ENCODE assay signal across 1 cellular context in genomic region chr21:41166947-41167346, GRCh38.
TF ChIP-seq lines count a peak whose summit lies in the region.

No MANE protein-coding gene starts in this region.

TF ChIP-seq in GM23338, 12 proteins besides CTCF, POLR2A, EP300 and RAD21 (continued from another document):
- TF ChIP-seq, protein P1, sequence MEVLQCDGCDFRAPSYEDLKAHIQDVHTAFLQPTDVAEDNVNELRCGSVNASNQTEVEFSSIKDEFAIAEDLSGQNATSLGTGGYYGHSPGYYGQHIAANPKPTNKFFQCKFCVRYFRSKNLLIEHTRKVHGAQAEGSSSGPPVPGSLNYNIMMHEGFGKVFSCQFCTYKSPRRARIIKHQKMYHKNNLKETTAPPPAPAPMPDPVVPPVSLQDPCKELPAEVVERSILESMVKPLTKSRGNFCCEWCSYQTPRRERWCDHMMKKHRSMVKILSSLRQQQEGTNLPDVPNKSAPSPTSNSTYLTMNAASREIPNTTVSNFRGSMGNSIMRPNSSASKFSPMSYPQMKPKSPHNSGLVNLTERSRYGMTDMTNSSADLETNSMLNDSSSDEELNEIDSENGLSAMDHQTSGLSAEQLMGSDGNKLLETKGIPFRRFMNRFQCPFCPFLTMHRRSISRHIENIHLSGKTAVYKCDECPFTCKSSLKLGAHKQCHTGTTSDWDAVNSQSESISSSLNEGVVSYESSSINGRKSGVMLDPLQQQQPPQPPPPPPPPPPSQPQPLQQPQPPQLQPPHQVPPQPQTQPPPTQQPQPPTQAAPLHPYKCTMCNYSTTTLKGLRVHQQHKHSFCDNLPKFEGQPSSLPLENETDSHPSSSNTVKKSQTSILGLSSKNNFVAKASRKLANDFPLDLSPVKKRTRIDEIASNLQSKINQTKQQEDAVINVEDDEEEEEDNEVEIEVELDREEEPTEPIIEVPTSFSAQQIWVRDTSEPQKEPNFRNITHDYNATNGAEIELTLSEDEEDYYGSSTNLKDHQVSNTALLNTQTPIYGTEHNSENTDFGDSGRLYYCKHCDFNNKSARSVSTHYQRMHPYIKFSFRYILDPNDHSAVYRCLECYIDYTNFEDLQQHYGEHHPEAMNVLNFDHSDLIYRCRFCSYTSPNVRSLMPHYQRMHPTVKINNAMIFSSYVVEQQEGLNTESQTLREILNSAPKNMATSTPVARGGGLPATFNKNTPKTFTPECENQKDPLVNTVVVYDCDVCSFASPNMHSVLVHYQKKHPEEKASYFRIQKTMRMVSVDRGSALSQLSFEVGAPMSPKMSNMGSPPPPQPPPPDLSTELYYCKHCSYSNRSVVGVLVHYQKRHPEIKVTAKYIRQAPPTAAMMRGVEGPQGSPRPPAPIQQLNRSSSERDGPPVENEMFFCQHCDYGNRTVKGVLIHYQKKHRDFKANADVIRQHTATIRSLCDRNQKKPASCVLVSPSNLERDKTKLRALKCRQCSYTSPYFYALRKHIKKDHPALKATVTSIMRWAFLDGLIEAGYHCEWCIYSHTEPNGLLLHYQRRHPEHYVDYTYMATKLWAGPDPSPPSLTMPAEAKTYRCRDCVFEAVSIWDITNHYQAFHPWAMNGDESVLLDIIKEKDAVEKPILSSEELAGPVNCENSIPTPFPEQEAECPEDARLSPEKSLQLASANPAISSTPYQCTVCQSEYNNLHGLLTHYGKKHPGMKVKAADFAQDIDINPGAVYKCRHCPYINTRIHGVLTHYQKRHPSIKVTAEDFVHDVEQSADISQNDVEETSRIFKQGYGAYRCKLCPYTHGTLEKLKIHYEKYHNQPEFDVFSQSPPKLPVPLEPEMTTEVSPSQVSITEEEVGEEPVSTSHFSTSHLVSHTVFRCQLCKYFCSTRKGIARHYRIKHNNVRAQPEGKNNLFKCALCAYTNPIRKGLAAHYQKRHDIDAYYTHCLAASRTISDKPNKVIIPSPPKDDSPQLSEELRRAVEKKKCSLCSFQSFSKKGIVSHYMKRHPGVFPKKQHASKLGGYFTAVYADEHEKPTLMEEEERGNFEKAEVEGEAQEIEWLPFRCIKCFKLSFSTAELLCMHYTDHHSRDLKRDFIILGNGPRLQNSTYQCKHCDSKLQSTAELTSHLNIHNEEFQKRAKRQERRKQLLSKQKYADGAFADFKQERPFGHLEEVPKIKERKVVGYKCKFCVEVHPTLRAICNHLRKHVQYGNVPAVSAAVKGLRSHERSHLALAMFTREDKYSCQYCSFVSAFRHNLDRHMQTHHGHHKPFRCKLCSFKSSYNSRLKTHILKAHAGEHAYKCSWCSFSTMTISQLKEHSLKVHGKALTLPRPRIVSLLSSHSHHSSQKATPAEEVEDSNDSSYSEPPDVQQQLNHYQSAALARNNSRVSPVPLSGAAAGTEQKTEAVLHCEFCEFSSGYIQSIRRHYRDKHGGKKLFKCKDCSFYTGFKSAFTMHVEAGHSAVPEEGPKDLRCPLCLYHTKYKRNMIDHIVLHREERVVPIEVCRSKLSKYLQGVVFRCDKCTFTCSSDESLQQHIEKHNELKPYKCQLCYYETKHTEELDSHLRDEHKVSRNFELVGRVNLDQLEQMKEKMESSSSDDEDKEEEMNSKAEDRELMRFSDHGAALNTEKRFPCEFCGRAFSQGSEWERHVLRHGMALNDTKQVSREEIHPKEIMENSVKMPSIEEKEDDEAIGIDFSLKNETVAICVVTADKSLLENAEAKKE (CRISPR knock-in tag; IDR thresholded peaks at IDR 0.05): no peak
TF ChIP-seq in GM23338: peak in this region for 0.
